ENCODE assay signal across 8 cellular contexts in genomic region chr12:100234591-100235304, GRCh38. TPM values are rescaled to one million over a fixed set of nuclear protein-coding genes. Genes with fewer than 3 reads are reported as not detected.
DNase-seq lines count a peak whose midpoint lies in the region; ATAC-seq, FAIRE-seq and TF ChIP-seq lines count a peak whose summit lies in the region.

No MANE protein-coding gene starts in this region.

- no peak overlapping the region for H3K27ac Mint-ChIP-seq in CD8-positive, alpha-beta T cell
- H3K27ac Mint-ChIP-seq in activated T-cell treated with anti-CD3 and anti-CD28 coated beads, Interleukin-2, amount 50 U/mL, for 72 hours = no peak overlapping the region

- ATAC-seq in CD8-positive, alpha-beta T cell = no peak
- ATAC-seq in GM19035 (IDR thresholded peaks at IDR 0.05; ENCODE audit: unreplicated experiment) = peak; percentile 73
- no peak for ATAC-seq in activated T-cell treated with anti-CD3 and anti-CD28 coated beads, Interleukin-2, amount 50 U/mL, for 72 hours (replicated peaks in 1 of 2)

- no peaks in the 10 kb centered on the region for H3K4me1 ChIP-seq in CD8-positive, alpha-beta T cell (ENCODE audit: insufficient read depth, low read length)

- FAIRE-seq in frontal cortex (lab: Jason Lieb, UNC) = peak; percentile 68

- H3K27me3 ChIP-seq in CD8-positive, alpha-beta T cell (ENCODE audit: insufficient read depth, low read length) = no peaks in the 10 kb centered on the region
- no peaks in the 10 kb centered on the region for H3K27me3 ChIP-seq in SU-DHL-6 (ENCODE audit: low read length)

- no peak overlapping the region for H3K9ac ChIP-seq in SU-DHL-6 (ENCODE audit: low read length)

- H3K36me3 ChIP-seq in CD8-positive, alpha-beta T cell (ENCODE audit: insufficient read depth, low read length) = no peaks in the 10 kb centered on the region
- no peaks in the 10 kb centered on the region for H3K36me3 ChIP-seq in SU-DHL-6 (ENCODE audit: low read length)

- no peaks in the 10 kb centered on the region for H3F3A ChIP-seq in SU-DHL-6 (ENCODE audit: insufficient read depth)

- DNase-seq in CD8-positive, alpha-beta T cell = peak in 1 of 7 experiments; percentile 5
- DNase-seq in M059J (ENCODE audit: low read depth) (peak; percentile 72), frontal cortex (ENCODE audit: low spot score in 2 of 2) (peak; percentile 6 to 34), pulmonary artery endothelial cell (ENCODE audit: low read depth, low spot score) (peak; percentile 5), KG1 (lab: John Stamatoyannopoulos, UW) (no peak)
- DNase-seq in activated T-cell treated with anti-CD3 and anti-CD28 coated beads, Interleukin-2, amount 50 U/mL, for 72 hours = no peak

- intact Hi-C loops in CD8-positive, alpha-beta T cell (cut with DNase I, micrococcal nuclease) = loop anchor here (1.0 to 10.0 kb wide), 6 partner anchors 90 to 1088 kb away; no protein-coding TSS in a partner anchor

- no peaks in the 10 kb centered on the region for H4K20me1 ChIP-seq in SU-DHL-6 (ENCODE audit: low read depth, low read length)

- H3K4me2 ChIP-seq in SU-DHL-6 (ENCODE audit: low read depth, low read length, poor library complexity, severe bottlenecking) = no peak overlapping the region

- no peak overlapping the region for H3K27ac ChIP-seq in CD8-positive, alpha-beta T cell (ENCODE audit: low read depth, low read length)
- H3K27ac ChIP-seq in SU-DHL-6 (ENCODE audit: low read depth, low read length) = no peak overlapping the region

- no peaks in the 10 kb centered on the region for H3K79me2 ChIP-seq in SU-DHL-6 (ENCODE audit: insufficient read depth, low read length)

- TF ChIP-seq CTCF in CD8-positive, alpha-beta T cell (IDR thresholded peaks at IDR 0.05) = peak; percentile 77
- peak; percentile 62 for TF ChIP-seq CTCF in SU-DHL-6 (IDR thresholded peaks at IDR 0.05; ENCODE audit: insufficient read depth, low read length, poor library complexity, severe bottlenecking)

- H3K4me1 Mint-ChIP-seq in CD8-positive, alpha-beta T cell (ENCODE audit: low read depth) = no peaks in the 10 kb centered on the region
- no peaks in the 10 kb centered on the region for H3K4me1 Mint-ChIP-seq in activated T-cell treated with anti-CD3 and anti-CD28 coated beads, Interleukin-2, amount 50 U/mL, for 72 hours (ENCODE audit: low read depth)

- H3K4me3 Mint-ChIP-seq in CD8-positive, alpha-beta T cell = no peak overlapping the region
- no peak overlapping the region for H3K4me3 Mint-ChIP-seq in activated T-cell treated with anti-CD3 and anti-CD28 coated beads, Interleukin-2, amount 50 U/mL, for 72 hours

- no peak overlapping the region for H3K4me3 ChIP-seq in CD8-positive, alpha-beta T cell (ENCODE audit: low read depth, low read length)
- no peak overlapping the region for H3K4me3 ChIP-seq in SU-DHL-6 (ENCODE audit: insufficient read depth, low read length, poor library complexity, severe bottlenecking)

- no peaks in the 10 kb centered on the region for H3K9me2 ChIP-seq in SU-DHL-6 (replicated peaks; ENCODE audit: insufficient read depth, low read length)

- no peak overlapping the region for H2AFZ ChIP-seq in SU-DHL-6 (ENCODE audit: low read depth, low read length, severe bottlenecking)

- H3K9me3 ChIP-seq in CD8-positive, alpha-beta T cell (ENCODE audit: low read length) = no peaks in the 10 kb centered on the region
- no peaks in the 10 kb centered on the region for H3K9me3 ChIP-seq in SU-DHL-6 (ENCODE audit: insufficient read depth, low read length)

- H3K9me3 Mint-ChIP-seq in CD8-positive, alpha-beta T cell = no peaks in the 10 kb centered on the region
- H3K9me3 Mint-ChIP-seq in activated T-cell treated with anti-CD3 and anti-CD28 coated beads, Interleukin-2, amount 50 U/mL, for 72 hours = no peaks in the 10 kb centered on the region

- POLR2A ChIA-PET in CD8-positive, alpha-beta T cell (lab: Charles Lee) = no interaction called here

- CTCF ChIA-PET in CD8-positive, alpha-beta T cell (lab: Charles Lee) = interaction anchor here (1.0 to 1.8 kb wide), 6 partner anchors 11 to 1089 kb away, joined by 3 to 10 read pairs (median 4); no protein-coding TSS in a partner anchor

- H3K27me3 Mint-ChIP-seq in CD8-positive, alpha-beta T cell (ENCODE audit: low read depth) = no peaks in the 10 kb centered on the region
- H3K27me3 Mint-ChIP-seq in activated T-cell treated with anti-CD3 and anti-CD28 coated beads, Interleukin-2, amount 50 U/mL, for 72 hours (ENCODE audit: low read depth) = no peaks in the 10 kb centered on the region

- H3K36me3 Mint-ChIP-seq in CD8-positive, alpha-beta T cell = no peaks in the 10 kb centered on the region
- H3K36me3 Mint-ChIP-seq in activated T-cell treated with anti-CD3 and anti-CD28 coated beads, Interleukin-2, amount 50 U/mL, for 72 hours (ENCODE audit: insufficient read depth in 2 of 2) = no peaks in the 10 kb centered on the region

RNA-seq across cellular contexts. Expression of gene DEPDC4, which starts 32.1 kb away (rescaled TPM):
- total RNA-seq in CD8-positive, alpha-beta T cell = under 1 TPM in 1 of 2 experiments, not detected in 1; 0.33 TPM
- total RNA-seq in M059J (2014; rRNA removed; shearing (Covaris generic)) = 0.94 and 2.1 TPM in 2 replicates
- total RNA-seq in frontal cortex (2.4 TPM), pulmonary artery endothelial cell (0.20 and 0.56 TPM in 2 replicates)
- total RNA-seq in activated T-cell treated with anti-CD3 and anti-CD28 coated beads, Interleukin-2, amount 50 U/mL, for 72 hours = 1 to 10 TPM; 3.8 to 4.1 TPM

RNA-seq across cellular contexts. Expression of gene SCYL2, which starts 32.2 kb away (rescaled TPM):
- 10 to 100 TPM; 40.9 to 48.4 TPM for total RNA-seq in CD8-positive, alpha-beta T cell
- total RNA-seq in M059J (2014; rRNA removed; shearing (Covaris generic)) = 33.8 and 50.9 TPM in 2 replicates
- total RNA-seq in frontal cortex (110 TPM), pulmonary artery endothelial cell (31.3 and 41.9 TPM in 2 replicates)
- 10 to 100 TPM; 36.0 to 51.3 TPM for total RNA-seq in activated T-cell treated with anti-CD3 and anti-CD28 coated beads, Interleukin-2, amount 50 U/mL, for 72 hours

RNA-seq across cellular contexts. Expression of gene ACTR6, which starts 34.1 kb away (rescaled TPM):
- total RNA-seq in CD8-positive, alpha-beta T cell = 10 to 100 TPM; 18.8 to 21.4 TPM
- total RNA-seq in M059J (2014; rRNA removed; shearing (Covaris generic)) = 24.1 and 28.3 TPM in 2 replicates
- total RNA-seq in frontal cortex (53.0 TPM), pulmonary artery endothelial cell (10.8 and 12.8 TPM in 2 replicates)
- total RNA-seq in activated T-cell treated with anti-CD3 and anti-CD28 coated beads, Interleukin-2, amount 50 U/mL, for 72 hours = 10 to 100 TPM; 32.7 to 37.1 TPM

Comparison
In these comparisons a context has a peak if more than half of its experiments do, and no peak if none do; other contexts are left out.
1. DNase-seq: peak in M059J (single experiment), frontal cortex (2 of 2) and pulmonary artery endothelial cell (single experiment); none in activated T-cell treated with anti-CD3 and anti-CD28 coated beads, Interleukin-2, amount 50 U/mL, for 72 hours (0 of 2) and KG1 (single experiment).